8 cellular contexts compared by ENCODE assay signal in genomic region chr1:201504799-201505504, GRCh38. TPM values are rescaled to one million over a fixed set of nuclear protein-coding genes. Genes with fewer than 3 reads are reported as not detected.
DNase-seq lines count a peak whose midpoint lies in the region; ATAC-seq and TF ChIP-seq lines count a peak whose summit lies in the region.

No MANE protein-coding gene starts in this region.

- peaks cover 32% of the 10 kb centered on the region for H3F3A ChIP-seq in neural progenitor cell (ENCODE audit: low read depth)

- TF ChIP-seq CTCF in Caco-2 (IDR thresholded peaks at IDR 0.05; ENCODE audit: insufficient read depth in 1 of 2, low read depth in 1 of 2, low read length in 1 of 2, severe bottlenecking in 1 of 2, unreplicated experiment in 1 of 2) (no peak), choroid plexus epithelial cell (conservative IDR thresholded peaks at IDR 0.05; ENCODE audit: low read depth, low read length) (no peak), neural progenitor cell (IDR thresholded peaks at IDR 0.05) (no peak)

- H3K4me1 ChIP-seq in Caco-2, result peaks cover 64% of the 10 kb centered on the region
- peaks cover 41% of the 10 kb centered on the region for H3K4me1 ChIP-seq in neural progenitor cell

- intact Hi-C loops in Caco-2 (cut with micrococcal nuclease; ENCODE audit: unreplicated experiment), result no loop called here

- H3K79me2 ChIP-seq in neural progenitor cell (ENCODE audit: low read depth), result no peaks in the 10 kb centered on the region

- H3K9me3 Mint-ChIP-seq in Caco-2 (ENCODE audit: unreplicated experiment), result no peaks in the 10 kb centered on the region
- H3K9me3 Mint-ChIP-seq in neural progenitor cell, result no peaks in the 10 kb centered on the region

- H3K27ac ChIP-seq in neural progenitor cell, result no peak overlapping the region

- H3K4me3 ChIP-seq in Caco-2 (ENCODE audit: low read depth, low read length) (no peak overlapping the region), choroid plexus epithelial cell (ENCODE audit: low read depth, low read length) (peak overlapping the region; percentile 78), neural progenitor cell (no peak overlapping the region)

- H3K9me3 ChIP-seq in Caco-2, result no peaks in the 10 kb centered on the region
- no peaks in the 10 kb centered on the region for H3K9me3 ChIP-seq in neural progenitor cell (ENCODE audit: low read depth)

- H3K4me1 Mint-ChIP-seq in Caco-2 (ENCODE audit: low read depth, unreplicated experiment), result peaks cover 37% of the 10 kb centered on the region
- peaks cover 48% of the 10 kb centered on the region for H3K4me1 Mint-ChIP-seq in neural progenitor cell

- H3K4me3 Mint-ChIP-seq in Caco-2 (ENCODE audit: unreplicated experiment) (peak overlapping the region; percentile 82), neural progenitor cell (no peak overlapping the region)

- POLR2A ChIA-PET in Caco-2 (lab: Charles Lee), result interaction anchor here (2.2 kb wide), 1 partner anchor 11 kb away, joined by 9 read pairs; no protein-coding TSS in a partner anchor

- no peak overlapping the region for H2AFZ ChIP-seq in neural progenitor cell (replicated peaks)

- no peak overlapping the region for H3K9ac ChIP-seq in neural progenitor cell

- ATAC-seq in HG03342 (IDR thresholded peaks at IDR 0.05; ENCODE audit: unreplicated experiment), result no peak
- ATAC-seq in HG02885 (IDR thresholded peaks at IDR 0.05; ENCODE audit: poor library complexity, unreplicated experiment), result no peak

- H3K36me3 Mint-ChIP-seq in Caco-2 (ENCODE audit: insufficient read depth, unreplicated experiment) (peaks cover 9% of the 10 kb centered on the region), neural progenitor cell (no peaks in the 10 kb centered on the region)

- DNase-seq in Caco-2 (no peak), NCI-H345 (lab: John Stamatoyannopoulos, UW) (peak; percentile 58), choroid plexus epithelial cell (ENCODE audit: low read depth) (no peak), neural progenitor cell (ENCODE audit: low spot score) (no peak), GDM1 (lab: John Stamatoyannopoulos, UW) (no peak), NCI-H226 (no peak)

- no peaks in the 10 kb centered on the region for H3K27me3 ChIP-seq in Caco-2 (replicated peaks; ENCODE audit: control insufficient read depth, insufficient read depth, low read length)
- H3K27me3 ChIP-seq in neural progenitor cell, result peaks cover 41% of the 10 kb centered on the region

- BruUV-seq in Caco-2 (replicated peaks; lab: Mats Ljungman, UMichigan), result no TSS peak

- H3K36me3 ChIP-seq in Caco-2 (ENCODE audit: control insufficient read depth, insufficient read depth, low read length) (no peaks in the 10 kb centered on the region), neural progenitor cell (no peaks in the 10 kb centered on the region)

- H3K27me3 Mint-ChIP-seq in Caco-2 (ENCODE audit: insufficient read depth, unreplicated experiment) (no peaks in the 10 kb centered on the region), neural progenitor cell (ENCODE audit: insufficient read depth, low read depth) (peaks cover 5% of the 10 kb centered on the region)

- H3K27ac Mint-ChIP-seq in Caco-2 (ENCODE audit: unreplicated experiment), result peak overlapping the region; percentile 97
- H3K27ac Mint-ChIP-seq in neural progenitor cell, result peak overlapping the region; percentile 30

- no peaks in the 10 kb centered on the region for H4K20me1 ChIP-seq in neural progenitor cell (ENCODE audit: low read depth)

- peak overlapping the region; percentile 48 for H3K4me2 ChIP-seq in neural progenitor cell

- CTCF ChIA-PET in Caco-2 (lab: Charles Lee), result interaction anchor here (0.5 to 6.2 kb wide), 3 partner anchors 8 to 35 kb away, joined by 3 to 61 read pairs (median 46); no protein-coding TSS in a partner anchor

RNA-seq across cellular contexts. Expression of gene CSRP1, which starts 2.0 kb away (rescaled TPM):
- 60.0 and 60.8 TPM in 2 replicates for total RNA-seq in Caco-2 (2022)
- total RNA-seq in neural progenitor cell (ENCODE audit: low replicate concordance), result 2.5 and 4.1 TPM in 2 replicates

RNA-seq across cellular contexts. Expression of gene NAV1, which starts 34.0 kb away (rescaled TPM):
- total RNA-seq in Caco-2 (2022) (2.0 and 4.6 TPM in 2 replicates), neural progenitor cell (ENCODE audit: low replicate concordance) (60.7 and 83.0 TPM in 2 replicates)

RNA-seq across cellular contexts. Expression of gene PHLDA3, which starts 36.0 kb away (rescaled TPM):
- total RNA-seq in Caco-2 (2022), result 6.5 and 10.5 TPM in 2 replicates
- 1.9 and 11.8 TPM in 2 replicates for total RNA-seq in neural progenitor cell (ENCODE audit: low replicate concordance)

Comparison
In these comparisons a context has a peak if more than half of its experiments do, and no peak if none do; other contexts are left out.
1. RNA of gene CSRP1, which starts 2.0 kb away (total RNA-seq): 60.0 to 60.8 TPM in Caco-2; 2.5 to 4.1 TPM in neural progenitor cell; every median in the first group is over 10 times any median in the second.
2. RNA of gene NAV1, which starts 34.0 kb away (total RNA-seq): 60.7 to 83.0 TPM in neural progenitor cell; 2.0 to 4.6 TPM in Caco-2; every median in the first group is over 10 times any median in the second.